In genomic region chr4:41204400-41204978, GRCh38 we compare ENCODE assay signal across 9 cellular contexts. TPM values are rescaled to one million over a fixed set of nuclear protein-coding genes. Genes with fewer than 3 reads are reported as not detected.
DNase-seq lines count a peak whose midpoint lies in the region; ATAC-seq and TF ChIP-seq lines count a peak whose summit lies in the region.
"Had no signal": no experiment of that assay in that cellular context is flagged by ENCODE, and none has a peak within 500 bp of the region (broad histone marks: within the 10 kb centered on the region; RNA-seq: fewer than 3 reads in every experiment).

No MANE protein-coding gene starts in this region.

- H3K9ac ChIP-seq in colonic mucosa (ENCODE audit: low read depth in 2 of 2, low read length in 2 of 2) = no peak overlapping the region

- no peak overlapping the region for H3K4me3 Mint-ChIP-seq in chondrocyte (ENCODE audit: unreplicated experiment)
- H3K4me3 Mint-ChIP-seq in activated naive CD4-positive, alpha-beta T cell treated with anti-CD3 and anti-CD28 coated beads, Interleukin-2, amount 10 ng/mL, durations not matched to agents 7 days and 5 days = no peak overlapping the region

- H3K27me3 Mint-ChIP-seq in chondrocyte (ENCODE audit: low read depth) = no peaks in the 10 kb centered on the region
- H3K27me3 Mint-ChIP-seq in activated naive CD4-positive, alpha-beta T cell treated with anti-CD3 and anti-CD28 coated beads, Interleukin-2, amount 10 ng/mL, durations not matched to agents 7 days and 5 days = peaks cover 24% of the 10 kb centered on the region

- H3K27me3 ChIP-seq in suprapubic skin (no peaks in the 10 kb centered on the region), colonic mucosa (no peaks in the 10 kb centered on the region)

- peaks cover 1% of the 10 kb centered on the region for H3K36me3 Mint-ChIP-seq in chondrocyte (ENCODE audit: low read depth)
- no peaks in the 10 kb centered on the region for H3K36me3 Mint-ChIP-seq in activated naive CD4-positive, alpha-beta T cell treated with anti-CD3 and anti-CD28 coated beads, Interleukin-2, amount 10 ng/mL, durations not matched to agents 7 days and 5 days

- TF ChIP-seq CTCF in chondrocyte (IDR thresholded peaks at IDR 0.05) (no peak), suprapubic skin (IDR thresholded peaks at IDR 0.05) (no peak), colonic mucosa (IDR thresholded peaks at IDR 0.05) (no peak)

- 80% methylated on average over 8 of the region's 8 CpGs for WGBS in suprapubic skin

- H3K4me1 ChIP-seq in suprapubic skin = peaks cover 39% of the 10 kb centered on the region
- H3K4me1 ChIP-seq in colonic mucosa = peaks cover 3% of the 10 kb centered on the region

- DNase-seq in LHCN-M2 (ENCODE audit: low read depth) (peak; percentile 91), chondrocyte (ENCODE audit: low spot score) (no peak), kidney glomerular epithelial cell (lab: John Stamatoyannopoulos, UW) (peak; percentile 87), suprapubic skin (ENCODE audit: low spot score in 2 of 2) (no peak), T-helper 2 cell (no peak), colonic mucosa (no peak)
- no peak for DNase-seq in activated naive CD4-positive, alpha-beta T cell treated with anti-CD3 and anti-CD28 coated beads, Interleukin-2, amount 10 ng/mL, durations not matched to agents 7 days and 5 days
- DNase-seq: NCI-H1417 treated with DMSO at 0.1 percent for 48 hours had no signal

- no peak for TF ChIP-seq POLR2A in suprapubic skin (IDR thresholded peaks at IDR 0.05)

- TF ChIP-seq EP300 in suprapubic skin (IDR thresholded peaks at IDR 0.05) = no peak

- intact Hi-C loops in colonic mucosa (cut with DNase I) = no loop called here

- H3K9me3 ChIP-seq in suprapubic skin = no peaks in the 10 kb centered on the region
- H3K9me3 ChIP-seq in colonic mucosa = no peaks in the 10 kb centered on the region

- peaks cover 95% of the 10 kb centered on the region for H3K4me1 Mint-ChIP-seq in chondrocyte (ENCODE audit: low read depth)
- no peaks in the 10 kb centered on the region for H3K4me1 Mint-ChIP-seq in activated naive CD4-positive, alpha-beta T cell treated with anti-CD3 and anti-CD28 coated beads, Interleukin-2, amount 10 ng/mL, durations not matched to agents 7 days and 5 days

- H3K9me3 Mint-ChIP-seq in chondrocyte (ENCODE audit: low read depth) = no peaks in the 10 kb centered on the region
- H3K9me3 Mint-ChIP-seq in activated naive CD4-positive, alpha-beta T cell treated with anti-CD3 and anti-CD28 coated beads, Interleukin-2, amount 10 ng/mL, durations not matched to agents 7 days and 5 days = no peaks in the 10 kb centered on the region

- CTCF ChIA-PET in activated naive CD4-positive, alpha-beta T cell treated with anti-CD3 and anti-CD28 coated beads, Interleukin-2, amount 10 ng/mL, durations not matched to agents 7 days and 5 days (lab: Charles Lee) = no interaction called here

- H3K27ac Mint-ChIP-seq in chondrocyte (ENCODE audit: unreplicated experiment) = peak overlapping the region; percentile 88
- no peak overlapping the region for H3K27ac Mint-ChIP-seq in activated naive CD4-positive, alpha-beta T cell treated with anti-CD3 and anti-CD28 coated beads, Interleukin-2, amount 10 ng/mL, durations not matched to agents 7 days and 5 days

- ATAC-seq in HG02571 (IDR thresholded peaks at IDR 0.05; ENCODE audit: unreplicated experiment) = no peak

- H3K27ac ChIP-seq in suprapubic skin = peak overlapping the region; percentile 23
- H3K27ac ChIP-seq in colonic mucosa = no peak overlapping the region

- no peaks in the 10 kb centered on the region for H3K36me3 ChIP-seq in suprapubic skin
- H3K36me3 ChIP-seq in colonic mucosa = no peaks in the 10 kb centered on the region

- no peak overlapping the region for H3K4me3 ChIP-seq in suprapubic skin
- no peak overlapping the region for H3K4me3 ChIP-seq in colonic mucosa

RNA-seq across cellular contexts. Expression of gene APBB2, which starts 9.9 kb away (rescaled TPM):
- total RNA-seq in LHCN-M2 (2014; rRNA removed) (109 and 112 TPM in 2 replicates), chondrocyte (111 to 192 TPM (median 119 TPM) in 3 replicates), suprapubic skin (10 to 100 TPM; 42.4 to 95.8 (median 51.3) TPM), colonic mucosa (10 to 100 TPM; 22.8 to 27.5 TPM)
- polyA plus RNA-seq in LHCN-M2 (2012) = 42.0 TPM

RNA-seq across cellular contexts. Expression of gene UCHL1, which starts 52.2 kb away (rescaled TPM):
- 222 and 281 TPM in 2 replicates for total RNA-seq in LHCN-M2 (2014; rRNA removed)
- 306 TPM for polyA plus RNA-seq in LHCN-M2 (2012)
- total RNA-seq in chondrocyte = 771 to 856 TPM (median 807 TPM) in 3 replicates
- total RNA-seq in suprapubic skin = 10 to 100 TPM in 1 of 4 donors, 1 to 10 TPM in 3; 2.1 to 13.8 (median 4.8) TPM
- total RNA-seq in colonic mucosa = 10 to 100 TPM in 1 of 2 donors, 1 to 10 TPM in 1; 3.4 to 13.2 TPM

Comparison
In these comparisons a context has a peak if more than half of its experiments do, and no peak if none do; other contexts are left out.
1. DNase-seq: peak in LHCN-M2 (single experiment) and kidney glomerular epithelial cell (single experiment); none in chondrocyte (single experiment), suprapubic skin (0 of 2), T-helper 2 cell (0 of 5), activated naive CD4-positive, alpha-beta T cell treated with anti-CD3 and anti-CD28 coated beads, Interleukin-2, amount 10 ng/mL, durations not matched to agents 7 days and 5 days (single experiment) and colonic mucosa (single experiment).
2. RNA of gene UCHL1, which starts 52.2 kb away (total RNA-seq): 771 to 856 TPM in chondrocyte and 222 to 281 TPM in LHCN-M2; 3.4 to 13.2 TPM in colonic mucosa and 2.1 to 13.8 TPM in suprapubic skin; every median in the first group is over 10 times any median in the second.